Comparison of ENCODE assay signal across 8 cellular contexts in genomic region chr3:195624603-195625568, GRCh38. TPM values are rescaled to one million over a fixed set of nuclear protein-coding genes. Genes with fewer than 3 reads are reported as not detected.
DNase-seq lines count a peak whose midpoint lies in the region; ATAC-seq, FAIRE-seq and TF ChIP-seq lines count a peak whose summit lies in the region.
"Not testable (repeated sequence)": the region's sequence is repeated elsewhere in the genome, so short reads cannot be mapped to it uniquely, and the experiment has no call there.

No MANE protein-coding gene starts in this region.

- not testable (repeated sequence) for H3K36me3 Mint-ChIP-seq in activated CD4-positive, alpha-beta T cell treated with anti-CD3 and anti-CD28 coated beads for 36 hours (ENCODE audit: low read depth); brain; stimulated activated memory B cell treated with anti-CD40 and anti-IgM and Interleukin-4, amounts not matched to agents 10 μg/mL and 1 μg/mL and 100 μg/mL, for 72 hours

- not testable (repeated sequence) for DNase-seq in GM18507 (ENCODE audit: extremely low spot score, insufficient read length, low read depth); left lobe of liver (ENCODE audit: low spot score)
- peak; percentile 36 for DNase-seq in activated CD4-positive, alpha-beta T cell treated with anti-CD3 and anti-CD28 coated beads for 36 hours

- FAIRE-seq in GM18507 (lab: Jason Lieb, UNC), result peak; percentile 76

- not testable (repeated sequence) for H3K27me3 Mint-ChIP-seq in activated CD4-positive, alpha-beta T cell treated with anti-CD3 and anti-CD28 coated beads for 36 hours; brain; stimulated activated memory B cell treated with anti-CD40 and anti-IgM and Interleukin-4, amounts not matched to agents 10 μg/mL and 1 μg/mL and 100 μg/mL, for 72 hours

- POLR2A ChIA-PET in activated CD4-positive, alpha-beta T cell treated with anti-CD3 and anti-CD28 coated beads for 36 hours (lab: Charles Lee), result not testable (repeated sequence)

- not testable (repeated sequence) for H3K9me3 Mint-ChIP-seq in activated CD4-positive, alpha-beta T cell treated with anti-CD3 and anti-CD28 coated beads for 36 hours (ENCODE audit: low read depth); brain; stimulated activated memory B cell treated with anti-CD40 and anti-IgM and Interleukin-4, amounts not matched to agents 10 μg/mL and 1 μg/mL and 100 μg/mL, for 72 hours

- peak overlapping the region; percentile 37 for H3K27ac Mint-ChIP-seq in activated CD4-positive, alpha-beta T cell treated with anti-CD3 and anti-CD28 coated beads for 36 hours
- not testable (repeated sequence) for H3K27ac Mint-ChIP-seq in brain
- H3K27ac Mint-ChIP-seq in stimulated activated memory B cell treated with anti-CD40 and anti-IgM and Interleukin-4, amounts not matched to agents 10 μg/mL and 1 μg/mL and 100 μg/mL, for 72 hours, result peak overlapping the region; percentile 75

- ATAC-seq in GM21390 (IDR thresholded peaks at IDR 0.05; ENCODE audit: unreplicated experiment) (peak; percentile 78), HG02870 (IDR thresholded peaks at IDR 0.05; ENCODE audit: unreplicated experiment) (peak; percentile 76), HG03521 (IDR thresholded peaks at IDR 0.05; ENCODE audit: unreplicated experiment) (peak; percentile 75), left lobe of liver (peak; percentile 94)
- ATAC-seq in activated CD4-positive, alpha-beta T cell treated with anti-CD3 and anti-CD28 coated beads for 36 hours, result peak; percentile 88
- ATAC-seq in stimulated activated memory B cell treated with anti-CD40 and anti-IgM and Interleukin-4, amounts not matched to agents 10 μg/mL and 1 μg/mL and 100 μg/mL, for 72 hours, result peak; percentile 88

- intact Hi-C loops in activated CD4-positive, alpha-beta T cell treated with anti-CD3 and anti-CD28 coated beads for 36 hours (cut with DNase I, micrococcal nuclease), result loop anchor here in 1 of 2 experiments (10.0 kb wide), 1 partner anchor 230 kb away; no protein-coding TSS in a partner anchor

- peak overlapping the region; percentile 54 for H3K4me3 Mint-ChIP-seq in activated CD4-positive, alpha-beta T cell treated with anti-CD3 and anti-CD28 coated beads for 36 hours
- peak overlapping the region; percentile 49 to 76 (median 64) for H3K4me3 Mint-ChIP-seq in brain
- H3K4me3 Mint-ChIP-seq in stimulated activated memory B cell treated with anti-CD40 and anti-IgM and Interleukin-4, amounts not matched to agents 10 μg/mL and 1 μg/mL and 100 μg/mL, for 72 hours, result peak overlapping the region; percentile 61

- CTCF ChIA-PET in activated CD4-positive, alpha-beta T cell treated with anti-CD3 and anti-CD28 coated beads for 36 hours (lab: Charles Lee), result interaction anchor here (0.9 kb wide), 1 partner anchor 289 kb away, joined by 3 read pairs; no protein-coding TSS in a partner anchor

- peaks cover 11% of the 10 kb centered on the region for H3K4me1 Mint-ChIP-seq in activated CD4-positive, alpha-beta T cell treated with anti-CD3 and anti-CD28 coated beads for 36 hours
- peaks cover 15% of the 10 kb centered on the region for H3K4me1 Mint-ChIP-seq in brain
- not testable (repeated sequence) for H3K4me1 Mint-ChIP-seq in stimulated activated memory B cell treated with anti-CD40 and anti-IgM and Interleukin-4, amounts not matched to agents 10 μg/mL and 1 μg/mL and 100 μg/mL, for 72 hours

- TF ChIP-seq CTCF in brain (conservative IDR thresholded peaks at IDR 0.05), result not testable (repeated sequence)

RNA-seq across cellular contexts. Expression of gene APOD, which starts 41.1 kb away (rescaled TPM):
- total RNA-seq in activated CD4-positive, alpha-beta T cell treated with anti-CD3 and anti-CD28 coated beads for 36 hours, result not detected
- 673 TPM for polyA plus RNA-seq in brain (ENCODE audit: insufficient read depth, low read depth, low replicate concordance)
- total RNA-seq in left lobe of liver, result 0.25 TPM
